Comparison of ENCODE assay signal across 20 cellular contexts in genomic region chr14:30580616-30581282, GRCh38. TPM values are rescaled to one million over a fixed set of nuclear protein-coding genes. Genes with fewer than 3 reads are reported as not detected.
DNase-seq lines count a peak whose midpoint lies in the region; ATAC-seq, FAIRE-seq and TF ChIP-seq lines count a peak whose summit lies in the region.
"Had no signal": no experiment of that assay in that cellular context is flagged by ENCODE, and none has a peak within 500 bp of the region (broad histone marks: within the 10 kb centered on the region; RNA-seq: fewer than 3 reads in every experiment).

No MANE protein-coding gene starts in this region.

- no peak overlapping the region for H3K27ac Mint-ChIP-seq in astrocyte (ENCODE audit: unreplicated experiment)
- no peak overlapping the region for H3K27ac Mint-ChIP-seq in activated T-cell treated with anti-CD3 and anti-CD28 coated beads, Interleukin-2, amount 50 U/mL, for 24 hours
- H3K27ac Mint-ChIP-seq: CD14-positive monocyte, GM23338 had no signal

- H3K4me3 Mint-ChIP-seq in astrocyte (ENCODE audit: unreplicated experiment) = no peak overlapping the region
- H3K4me3 Mint-ChIP-seq in activated T-cell treated with anti-CD3 and anti-CD28 coated beads, Interleukin-2, amount 50 U/mL, for 24 hours = no peak overlapping the region
- H3K4me3 Mint-ChIP-seq: CD14-positive monocyte, GM23338 had no signal

- H3K27ac ChIP-seq in astrocyte (ENCODE audit: low read depth, low read length) = no peak overlapping the region

- H3K4me1 Mint-ChIP-seq in astrocyte (ENCODE audit: low read depth, unreplicated experiment) = no peaks in the 10 kb centered on the region
- H3K4me1 Mint-ChIP-seq in activated T-cell treated with anti-CD3 and anti-CD28 coated beads, Interleukin-2, amount 50 U/mL, for 24 hours (ENCODE audit: low read depth) = peaks cover 48% of the 10 kb centered on the region

- in situ Hi-C loops in G401 (cut with HindIII; ENCODE audit: low sequenced_read_pairs) = no loop called here

- peaks cover 48% of the 10 kb centered on the region for H4K20me1 ChIP-seq in astrocyte (ENCODE audit: insufficient read depth, low read length)

- no peak overlapping the region for H3K4me2 ChIP-seq in astrocyte (ENCODE audit: low read length)
- H3K4me2 ChIP-seq: GM23338 had no signal

- H2AFZ ChIP-seq in astrocyte (ENCODE audit: low read depth, low read length) = no peak overlapping the region
- H2AFZ ChIP-seq: GM23338 had no signal

- peaks cover 99% of the 10 kb centered on the region for H3K79me2 ChIP-seq in astrocyte (ENCODE audit: insufficient read depth, low read length)

- no peak for FAIRE-seq in astrocyte (lab: Jason Lieb, UNC)
- FAIRE-seq: G401.6, GM12878, GM19239, RCC 7860 had no signal

- H3K27me3 ChIP-seq in astrocyte (ENCODE audit: insufficient read depth, low read length) = no peaks in the 10 kb centered on the region

- peak; percentile 44 for DNase-seq in G401 (ENCODE audit: low spot score)
- DNase-seq in astrocyte (ENCODE audit: low read depth) = peak; percentile 29
- DNase-seq in fibroblast of gingiva (ENCODE audit: low read depth) = peak; percentile 42
- no peak for DNase-seq in activated T-cell treated with anti-CD3 and anti-CD28 coated beads, Interleukin-2, amount 50 U/mL, for 24 hours
- DNase-seq: ACHN, DMS79, KBM-7, MV-4-11, NCI-H1694 treated with DMSO at 0.1 percent for 48 hours had no signal

- H3K9me3 Mint-ChIP-seq in astrocyte (ENCODE audit: unreplicated experiment) = peaks cover 4% of the 10 kb centered on the region
- H3K9me3 Mint-ChIP-seq in activated T-cell treated with anti-CD3 and anti-CD28 coated beads, Interleukin-2, amount 50 U/mL, for 24 hours = peaks cover 13% of the 10 kb centered on the region

- no peak overlapping the region for H3K9ac ChIP-seq in astrocyte (ENCODE audit: low read length)

- H3K4me1 ChIP-seq in astrocyte (ENCODE audit: insufficient read depth, low read length) = no peaks in the 10 kb centered on the region

- no peak overlapping the region for H3K4me3 ChIP-seq in astrocyte (ENCODE audit: insufficient read depth, low read depth, low read length)
- H3K4me3 ChIP-seq: GM12878, GM23338 had no signal

- no peaks in the 10 kb centered on the region for H3K27me3 Mint-ChIP-seq in astrocyte (ENCODE audit: low read depth, unreplicated experiment)
- no peaks in the 10 kb centered on the region for H3K27me3 Mint-ChIP-seq in activated T-cell treated with anti-CD3 and anti-CD28 coated beads, Interleukin-2, amount 50 U/mL, for 24 hours

- H3K36me3 Mint-ChIP-seq in astrocyte (ENCODE audit: low read depth, unreplicated experiment) = peaks cover 5% of the 10 kb centered on the region
- H3K36me3 Mint-ChIP-seq in activated T-cell treated with anti-CD3 and anti-CD28 coated beads, Interleukin-2, amount 50 U/mL, for 24 hours (ENCODE audit: low read depth) = peaks cover 60% of the 10 kb centered on the region

- no peak for TF ChIP-seq CTCF in astrocyte (IDR thresholded peaks at IDR 0.05; ENCODE audit: insufficient read depth, low read depth, low read length)

- H3K9me3 ChIP-seq in astrocyte (ENCODE audit: insufficient read depth, low read depth, low read length) = no peaks in the 10 kb centered on the region

- H3K36me3 ChIP-seq in astrocyte (ENCODE audit: insufficient read depth, low read length) = peaks cover 3% of the 10 kb centered on the region

- ATAC-seq in HG03025 (IDR thresholded peaks at IDR 0.05; ENCODE audit: low FRiP score, unreplicated experiment) = no peak
- ATAC-seq in GM21737 (IDR thresholded peaks at IDR 0.05; ENCODE audit: unreplicated experiment) = no peak
- ATAC-seq in GM21390 (IDR thresholded peaks at IDR 0.05; ENCODE audit: unreplicated experiment) = no peak
- ATAC-seq: GM12878, GM23338, HCT116, Right ventricle myocardium inferior had no signal

RNA-seq across cellular contexts. Expression of gene G2E3, which starts 21.8 kb away (rescaled TPM):
- total RNA-seq in G401 (2014; rRNA removed; shearing (Covaris generic)) = 22.7 and 41.9 TPM in 2 replicates
- total RNA-seq in astrocyte = 22.4 and 22.8 TPM in 2 replicates

RNA-seq across cellular contexts. Expression of gene SCFD1, which starts 41.4 kb away (rescaled TPM):
- 56.9 and 63.7 TPM in 2 replicates for total RNA-seq in G401 (2014; rRNA removed; shearing (Covaris generic))
- total RNA-seq in astrocyte = 82.2 and 93.5 TPM in 2 replicates
